ENCODE assay signal across 8 cellular contexts in genomic region chr17:78970834-78971763, GRCh38. TPM values are rescaled to one million over a fixed set of nuclear protein-coding genes. Genes with fewer than 3 reads are reported as not detected.
DNase-seq lines count a peak whose midpoint lies in the region; ATAC-seq and TF ChIP-seq lines count a peak whose summit lies in the region.

No MANE protein-coding gene starts in this region.

- no peak overlapping the region for H3K9ac ChIP-seq in liver (ENCODE audit: low read depth in 1 of 2, low read length in 2 of 2)

- no peak overlapping the region for H3K27ac ChIP-seq in liver (ENCODE audit: low read depth in 1 of 2, low read length in 2 of 2)

- TF ChIP-seq RAD21 in liver (IDR thresholded peaks at IDR 0.05) = peak; percentile 85 to 92

- TF ChIP-seq CTCF in AG09319 (IDR thresholded peaks at IDR 0.05; ENCODE audit: low read depth, low read length) = peak; percentile 83
- peak; percentile 84 for TF ChIP-seq CTCF in liver (IDR thresholded peaks at IDR 0.05; ENCODE audit: low read depth, low read length, missing input control)

- peaks cover 0 to 9% (median 6%) of the 10 kb centered on the region in 4 donors for H3K4me1 ChIP-seq in liver (ENCODE audit: control insufficient read depth in 4 of 4, insufficient read depth in 4 of 4, low read length in 3 of 4)

- H3K4me3 ChIP-seq in liver (ENCODE audit: low read depth in 1 of 3, low read length in 3 of 3) = no peak overlapping the region

- no peaks in the 10 kb centered on the region for H3K27me3 ChIP-seq in liver (ENCODE audit: control insufficient read depth in 4 of 4, insufficient read depth in 4 of 4, low read length in 3 of 4)

- WGBS in liver = 38% methylated on average over 34 of the region's 34 CpGs

- DNase-seq in AG09319 (ENCODE audit: extremely low read depth, low read depth) (no peak), HCEC 1CT (peak; percentile 55), NCI-H748 treated with DMSO at 0.1 percent for 48 hours (lab: John Stamatoyannopoulos, UW) (peak; percentile 20), dedifferentiated amniotic fluid mesenchymal stem cell (ENCODE audit: extremely low spot score) (peak; percentile 76)
- peak; percentile 63 to 77 for DNase-seq in activated CD4-positive, alpha-beta T cell treated with anti-CD3 and anti-CD28 coated beads, Interleukin-2, amount 50 U/mL, for 24 hours (ENCODE audit: low read depth in 1 of 2, low spot score in 1 of 2)
- DNase-seq in stimulated activated CD4-positive, alpha-beta T cell treated with anti-CD3 and anti-CD28 coated beads, TNF-alpha, amount 100 ng/mL, for 4 hours (ENCODE audit: low read depth in 3 of 3) = peak; percentile 56 to 64 (median 60)

- H3K9me3 ChIP-seq in liver (ENCODE audit: control insufficient read depth in 4 of 4, low read length in 3 of 4) = no peaks in the 10 kb centered on the region

- no peaks in the 10 kb centered on the region for H3K36me3 ChIP-seq in liver (ENCODE audit: control insufficient read depth in 4 of 4, insufficient read depth in 3 of 4, low read depth in 1 of 4, low read length in 3 of 4)

- ATAC-seq in GM21737 (IDR thresholded peaks at IDR 0.05; ENCODE audit: unreplicated experiment) = no peak

TF ChIP-seq in liver, 16 proteins besides CTCF, POLR2A, EP300 and RAD21:
- TF ChIP-seq EGR1 (IDR thresholded peaks at IDR 0.05; ENCODE audit: low read depth in 2 of 2) (no peak), FOXA1 (IDR thresholded peaks at IDR 0.05) (no peak), JUND (IDR thresholded peaks at IDR 0.05) (no peak), TAF1 (conservative IDR thresholded peaks at IDR 0.05) (no peak), HNF4G (IDR thresholded peaks at IDR 0.05) (no peak), RXRA (IDR thresholded peaks at IDR 0.05) (no peak), NR2F2 (IDR thresholded peaks at IDR 0.05) (no peak), SP1 (IDR thresholded peaks at IDR 0.05) (no peak), YY1 (IDR thresholded peaks at IDR 0.05) (no peak), FOXA2 (IDR thresholded peaks at IDR 0.05) (no peak), HNF4A (conservative IDR thresholded peaks at IDR 0.05) (no peak), GABPA (IDR thresholded peaks at IDR 0.05 in 1 of 2, conservative IDR thresholded peaks at IDR 0.05 in 1 of 2) (no peak)
- TF ChIP-seq, protein P1, sequence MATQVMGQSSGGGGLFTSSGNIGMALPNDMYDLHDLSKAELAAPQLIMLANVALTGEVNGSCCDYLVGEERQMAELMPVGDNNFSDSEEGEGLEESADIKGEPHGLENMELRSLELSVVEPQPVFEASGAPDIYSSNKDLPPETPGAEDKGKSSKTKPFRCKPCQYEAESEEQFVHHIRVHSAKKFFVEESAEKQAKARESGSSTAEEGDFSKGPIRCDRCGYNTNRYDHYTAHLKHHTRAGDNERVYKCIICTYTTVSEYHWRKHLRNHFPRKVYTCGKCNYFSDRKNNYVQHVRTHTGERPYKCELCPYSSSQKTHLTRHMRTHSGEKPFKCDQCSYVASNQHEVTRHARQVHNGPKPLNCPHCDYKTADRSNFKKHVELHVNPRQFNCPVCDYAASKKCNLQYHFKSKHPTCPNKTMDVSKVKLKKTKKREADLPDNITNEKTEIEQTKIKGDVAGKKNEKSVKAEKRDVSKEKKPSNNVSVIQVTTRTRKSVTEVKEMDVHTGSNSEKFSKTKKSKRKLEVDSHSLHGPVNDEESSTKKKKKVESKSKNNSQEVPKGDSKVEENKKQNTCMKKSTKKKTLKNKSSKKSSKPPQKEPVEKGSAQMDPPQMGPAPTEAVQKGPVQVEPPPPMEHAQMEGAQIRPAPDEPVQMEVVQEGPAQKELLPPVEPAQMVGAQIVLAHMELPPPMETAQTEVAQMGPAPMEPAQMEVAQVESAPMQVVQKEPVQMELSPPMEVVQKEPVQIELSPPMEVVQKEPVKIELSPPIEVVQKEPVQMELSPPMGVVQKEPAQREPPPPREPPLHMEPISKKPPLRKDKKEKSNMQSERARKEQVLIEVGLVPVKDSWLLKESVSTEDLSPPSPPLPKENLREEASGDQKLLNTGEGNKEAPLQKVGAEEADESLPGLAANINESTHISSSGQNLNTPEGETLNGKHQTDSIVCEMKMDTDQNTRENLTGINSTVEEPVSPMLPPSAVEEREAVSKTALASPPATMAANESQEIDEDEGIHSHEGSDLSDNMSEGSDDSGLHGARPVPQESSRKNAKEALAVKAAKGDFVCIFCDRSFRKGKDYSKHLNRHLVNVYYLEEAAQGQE (IDR thresholded peaks at IDR 0.05) = no peak
- TF ChIP-seq, protein P2, sequence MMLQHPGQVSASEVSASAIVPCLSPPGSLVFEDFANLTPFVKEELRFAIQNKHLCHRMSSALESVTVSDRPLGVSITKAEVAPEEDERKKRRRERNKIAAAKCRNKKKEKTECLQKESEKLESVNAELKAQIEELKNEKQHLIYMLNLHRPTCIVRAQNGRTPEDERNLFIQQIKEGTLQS (IDR thresholded peaks at IDR 0.05) = no peak
- TF ChIP-seq, protein P3, sequence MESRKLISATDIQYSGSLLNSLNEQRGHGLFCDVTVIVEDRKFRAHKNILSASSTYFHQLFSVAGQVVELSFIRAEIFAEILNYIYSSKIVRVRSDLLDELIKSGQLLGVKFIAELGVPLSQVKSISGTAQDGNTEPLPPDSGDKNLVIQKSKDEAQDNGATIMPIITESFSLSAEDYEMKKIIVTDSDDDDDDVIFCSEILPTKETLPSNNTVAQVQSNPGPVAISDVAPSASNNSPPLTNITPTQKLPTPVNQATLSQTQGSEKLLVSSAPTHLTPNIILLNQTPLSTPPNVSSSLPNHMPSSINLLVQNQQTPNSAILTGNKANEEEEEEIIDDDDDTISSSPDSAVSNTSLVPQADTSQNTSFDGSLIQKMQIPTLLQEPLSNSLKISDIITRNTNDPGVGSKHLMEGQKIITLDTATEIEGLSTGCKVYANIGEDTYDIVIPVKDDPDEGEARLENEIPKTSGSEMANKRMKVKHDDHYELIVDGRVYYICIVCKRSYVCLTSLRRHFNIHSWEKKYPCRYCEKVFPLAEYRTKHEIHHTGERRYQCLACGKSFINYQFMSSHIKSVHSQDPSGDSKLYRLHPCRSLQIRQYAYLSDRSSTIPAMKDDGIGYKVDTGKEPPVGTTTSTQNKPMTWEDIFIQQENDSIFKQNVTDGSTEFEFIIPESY (IDR thresholded peaks at IDR 0.05) = no peak
- TF ChIP-seq, protein P4, sequence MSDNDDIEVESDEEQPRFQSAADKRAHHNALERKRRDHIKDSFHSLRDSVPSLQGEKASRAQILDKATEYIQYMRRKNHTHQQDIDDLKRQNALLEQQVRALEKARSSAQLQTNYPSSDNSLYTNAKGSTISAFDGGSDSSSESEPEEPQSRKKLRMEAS (IDR thresholded peaks at IDR 0.05) = no peak
TF ChIP-seq in liver: peak in this region for 0.

RNA-seq across cellular contexts. Expression of gene LGALS3BP, which starts 8.6 kb away (rescaled TPM):
- total RNA-seq in liver = 10 to 100 TPM; 66.0 to 69.3 TPM
- 100 to 1,000 TPM in 1 of 2 donors, 10 to 100 TPM in 1; 89.1 to 224 TPM for polyA plus RNA-seq in liver

RNA-seq across cellular contexts. Expression of gene CANT1, which starts 38.5 kb away (rescaled TPM):
- 10 to 100 TPM; 14.0 to 18.9 TPM for total RNA-seq in liver
- polyA plus RNA-seq in liver = 10 to 100 TPM in 1 of 2 donors, 1 to 10 TPM in 1; 6.2 to 20.0 TPM

RNA-seq across cellular contexts. Expression of gene TIMP2, which starts 45.9 kb away (rescaled TPM):
- 10 to 100 TPM in 1 of 2 donors, 1 to 10 TPM in 1; 9.5 to 10.6 TPM for total RNA-seq in liver
- polyA plus RNA-seq in liver = 10 to 100 TPM in 1 of 2 donors, 1 to 10 TPM in 1; 8.9 to 37.6 TPM

RNA-seq across cellular contexts. Expression of gene C1QTNF1, which starts 52.9 kb away (rescaled TPM):
- total RNA-seq in liver = 10 to 100 TPM in 1 of 2 donors, under 1 TPM in 1; 0.56 to 54.6 TPM
- polyA plus RNA-seq in liver = 10 to 100 TPM in 1 of 2 donors, 1 to 10 TPM in 1; 8.3 to 23.9 TPM
